In genomic region chr15:28096411-28096719, GRCh38 we compare ENCODE assay signal across 8 cellular contexts. TPM values are rescaled to one million over a fixed set of nuclear protein-coding genes. Genes with fewer than 3 reads are reported as not detected.
A peak's percentile ranks its signal among the peaks of the same experiment; 100 is the strongest.
DNase-seq lines count a peak whose midpoint lies in the region; ATAC-seq and TF ChIP-seq lines count a peak whose summit lies in the region.

No MANE protein-coding gene starts in this region.

- ATAC-seq in HG03378 (IDR thresholded peaks at IDR 0.05; ENCODE audit: unreplicated experiment), result peak; percentile 15

- peaks cover 4% of the 10 kb centered on the region for H3K27me3 Mint-ChIP-seq in osteocyte (ENCODE audit: unreplicated experiment)

- peak overlapping the region; percentile 76 for H3K4me3 Mint-ChIP-seq in osteocyte (ENCODE audit: unreplicated experiment)

- peak overlapping the region; percentile 46; the same call in 1 of the 2 replicates for H3K4me3 ChIP-seq in GM08714 (ENCODE audit: low read length)
- H3K4me3 ChIP-seq in effector memory CD4-positive, alpha-beta T cell (ENCODE audit: insufficient read depth, low read depth, low read length, poor library complexity, severe bottlenecking), result peak overlapping the region; percentile 66

- H3K4me1 Mint-ChIP-seq in osteocyte (ENCODE audit: unreplicated experiment), result peaks cover 39% of the 10 kb centered on the region

- H3K4me1 ChIP-seq in effector memory CD4-positive, alpha-beta T cell (ENCODE audit: control insufficient read depth, insufficient read depth, low read length, poor library complexity, severe bottlenecking), result peaks cover 42% of the 10 kb centered on the region

- no peaks in the 10 kb centered on the region for H3K9me3 ChIP-seq in effector memory CD4-positive, alpha-beta T cell (ENCODE audit: control insufficient read depth, low read length)

- no peak for DNase-seq in effector memory CD4-positive, alpha-beta T cell
- DNase-seq in osteocyte (ENCODE audit: extremely low spot score, unreplicated experiment), result no peak
- no peak for DNase-seq in NCI-H510A (lab: John Stamatoyannopoulos, UW)
- DNase-seq in activated CD4-positive, alpha-beta T cell treated with anti-CD3 and anti-CD28 coated beads for 4 hours, result no peak
- no peak for DNase-seq in COLO829 (ENCODE audit: low spot score)
- no peak for DNase-seq in inferior parietal cortex (ENCODE audit: extremely low spot score)

- no peaks in the 10 kb centered on the region for H3K9me3 Mint-ChIP-seq in osteocyte (ENCODE audit: unreplicated experiment)

- H3K27me3 ChIP-seq in effector memory CD4-positive, alpha-beta T cell (replicated peaks; ENCODE audit: control insufficient read depth, insufficient read depth, low read length, poor library complexity, severe bottlenecking), result peaks cover 40% of the 10 kb centered on the region

- no peak overlapping the region for H3K27ac ChIP-seq in effector memory CD4-positive, alpha-beta T cell (ENCODE audit: insufficient read depth, low read length, poor library complexity, severe bottlenecking)

- no peaks in the 10 kb centered on the region for H3K36me3 Mint-ChIP-seq in osteocyte (ENCODE audit: unreplicated experiment)

- no peaks in the 10 kb centered on the region for H3K36me3 ChIP-seq in effector memory CD4-positive, alpha-beta T cell (ENCODE audit: control insufficient read depth, insufficient read depth, low read length)

- TF ChIP-seq CTCF in osteocyte (IDR thresholded peaks at IDR 0.05), result no peak

- no peak overlapping the region for H3K27ac Mint-ChIP-seq in osteocyte (ENCODE audit: unreplicated experiment)

RNA-seq across cellular contexts. Expression of gene OCA2, which starts 2.8 kb away (rescaled TPM):
- 0.76 and 1.2 TPM in 2 replicates for total RNA-seq in osteocyte
